13 cellular contexts compared by ENCODE assay signal in the genomic region with DNA sequence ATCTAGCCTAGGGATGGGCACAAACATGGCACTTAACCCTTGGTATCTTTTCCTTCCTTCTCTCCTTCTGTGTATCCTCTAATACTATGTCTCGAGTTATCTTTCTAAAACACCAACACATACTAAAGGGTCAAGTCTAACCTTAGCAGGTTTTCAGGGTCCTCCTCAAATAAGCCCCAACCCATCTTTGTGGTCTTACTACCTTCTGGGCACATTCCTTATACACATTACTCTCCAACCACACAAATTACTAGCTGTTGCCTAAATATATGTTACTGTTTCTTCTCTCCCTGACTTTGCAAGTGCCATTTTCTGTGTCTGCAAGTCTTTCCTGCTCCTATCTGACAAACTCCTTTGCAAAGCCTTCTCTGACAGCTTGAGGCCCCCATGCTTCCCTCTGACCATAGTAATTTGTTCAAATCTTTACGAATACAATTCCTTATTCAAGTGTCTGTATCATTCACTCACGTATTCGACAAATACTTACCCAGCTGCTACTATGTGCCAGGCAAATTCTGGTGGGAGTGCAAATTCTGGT. TPM values are rescaled to one million over a fixed set of nuclear protein-coding genes. Genes with fewer than 3 reads are reported as not detected.
DNase-seq lines count a peak whose midpoint lies in the region; ATAC-seq and TF ChIP-seq lines count a peak whose summit lies in the region.
"Had no signal": no experiment of that assay in that cellular context is flagged by ENCODE, and none has a peak within 500 bp of the region (broad histone marks: within the 10 kb centered on the region; RNA-seq: fewer than 3 reads in every experiment).

No MANE protein-coding gene starts in this region.

- H4K20me1 ChIP-seq in SK-N-SH (ENCODE audit: insufficient read depth) = no peaks in the 10 kb centered on the region

- H3K4me3 ChIP-seq in SK-N-SH (ENCODE audit: low read depth in 2 of 2, low read length in 1 of 2) (no peak overlapping the region), upper lobe of right lung (no peak overlapping the region), WERI-Rb-1 (ENCODE audit: low read depth, low read length) (no peak overlapping the region), coronary artery (no peak overlapping the region)
- H3K4me3 ChIP-seq: esophagus muscularis mucosa had no signal

- H3K79me2 ChIP-seq in SK-N-SH (ENCODE audit: insufficient read depth) = no peaks in the 10 kb centered on the region

- H3K4me2 ChIP-seq in SK-N-SH = peak overlapping the region; percentile 27; the same call in 1 of the 2 replicates

- no peaks in the 10 kb centered on the region for H3K9me2 ChIP-seq in SK-N-SH

- H3K4me1 ChIP-seq in SK-N-SH (ENCODE audit: control insufficient read depth in 1 of 2, insufficient read depth in 2 of 2, low read depth in 1 of 2, low read length in 1 of 2) (peaks cover 3 to 34% of the 10 kb centered on the region in 2 experiments; a peak in 3 of 4 replicates), upper lobe of right lung (peaks cover 19% of the 10 kb centered on the region)

- no peak for TF ChIP-seq EP300 in SK-N-SH (IDR thresholded peaks at IDR 0.05; ENCODE audit: borderline replicate concordance in 1 of 2, low read depth in 1 of 2, low read length in 1 of 2)

- intact Hi-C loops in upper lobe of right lung (cut with DNase I) = no loop called here

- H3K36me3 Mint-ChIP-seq in stimulated activated naive CD8-positive, alpha-beta T cell treated with anti-CD3 and anti-CD28 coated beads, Interleukin-15, Interleukin-2, amounts not matched to agents 100 ng/mL and 50 ng/mL, for 24 hours (ENCODE audit: low read depth) = no peaks in the 10 kb centered on the region
- H3K36me3 Mint-ChIP-seq in mesothelial cell of epicardium = no peaks in the 10 kb centered on the region

- peaks cover 54% of the 10 kb centered on the region for H3K4me1 Mint-ChIP-seq in stimulated activated naive CD8-positive, alpha-beta T cell treated with anti-CD3 and anti-CD28 coated beads, Interleukin-15, Interleukin-2, amounts not matched to agents 100 ng/mL and 50 ng/mL, for 24 hours (ENCODE audit: low read depth)
- peaks cover 24% of the 10 kb centered on the region for H3K4me1 Mint-ChIP-seq in mesothelial cell of epicardium

- H2AFZ ChIP-seq in SK-N-SH (ENCODE audit: low read depth) = peak overlapping the region; percentile 76

- TF ChIP-seq CTCF in SK-N-SH (IDR thresholded peaks at IDR 0.05) = no peak
- TF ChIP-seq CTCF in mesothelial cell of epicardium (IDR thresholded peaks at IDR 0.05; ENCODE audit: unreplicated experiment) = no peak
- TF ChIP-seq CTCF in upper lobe of right lung (IDR thresholded peaks at IDR 0.05) = no peak
- TF ChIP-seq CTCF in WERI-Rb-1 (IDR thresholded peaks at IDR 0.05; ENCODE audit: low read depth, low read length) = no peak
- no peak for TF ChIP-seq CTCF in coronary artery (IDR thresholded peaks at IDR 0.05)

- no peaks in the 10 kb centered on the region for H3K36me3 ChIP-seq in SK-N-SH (replicated peaks in 1 of 2; ENCODE audit: control insufficient read depth in 1 of 2, insufficient read depth in 2 of 2, low read length in 1 of 2)
- no peaks in the 10 kb centered on the region for H3K36me3 ChIP-seq in upper lobe of right lung
- no peaks in the 10 kb centered on the region for H3K36me3 ChIP-seq in WERI-Rb-1
- H3K36me3 ChIP-seq: esophagus muscularis mucosa had no signal

- no peaks in the 10 kb centered on the region for H3K27me3 Mint-ChIP-seq in stimulated activated naive CD8-positive, alpha-beta T cell treated with anti-CD3 and anti-CD28 coated beads, Interleukin-15, Interleukin-2, amounts not matched to agents 100 ng/mL and 50 ng/mL, for 24 hours
- H3K27me3 Mint-ChIP-seq in mesothelial cell of epicardium (ENCODE audit: low read depth) = no peaks in the 10 kb centered on the region
- H3K27me3 Mint-ChIP-seq: activated naive CD8-positive, alpha-beta T cell treated with anti-CD3 and anti-CD28 coated beads, Interleukin-2, amount 10 ng/mL, durations not matched to agents 7 days and 5 days had no signal

- H3K27ac ChIP-seq in SK-N-SH (ENCODE audit: low read depth in 2 of 2, low read length in 1 of 2) (peak overlapping the region; percentile 85 to 93), upper lobe of right lung (peak overlapping the region; percentile 55), WERI-Rb-1 (no peak overlapping the region), coronary artery (peak overlapping the region in 1 of 2 donors; percentile 22)

- POLR2A ChIA-PET in SK-N-SH (lab: Yijun Ruan, JAX) = interaction anchor here (0.6 kb wide), 1 partner anchor 14 kb away, joined by 3 read pairs; no protein-coding TSS in a partner anchor

- no peaks in the 10 kb centered on the region for H3K9me3 ChIP-seq in SK-N-SH
- no peaks in the 10 kb centered on the region for H3K9me3 ChIP-seq in upper lobe of right lung
- no peaks in the 10 kb centered on the region for H3K9me3 ChIP-seq in WERI-Rb-1 (ENCODE audit: severe bottlenecking)
- H3K9me3 ChIP-seq: esophagus muscularis mucosa had no signal

- H3K27ac Mint-ChIP-seq in stimulated activated naive CD8-positive, alpha-beta T cell treated with anti-CD3 and anti-CD28 coated beads, Interleukin-15, Interleukin-2, amounts not matched to agents 100 ng/mL and 50 ng/mL, for 24 hours = peak overlapping the region; percentile 6
- peak overlapping the region; percentile 70 for H3K27ac Mint-ChIP-seq in mesothelial cell of epicardium
- H3K27ac Mint-ChIP-seq: activated naive CD8-positive, alpha-beta T cell treated with anti-CD3 and anti-CD28 coated beads, Interleukin-2, amount 10 ng/mL, durations not matched to agents 7 days and 5 days had no signal

- H3K9ac ChIP-seq in SK-N-SH = peak overlapping the region; percentile 30; the same call in 1 of the 2 replicates

- H3K4me3 Mint-ChIP-seq in stimulated activated naive CD8-positive, alpha-beta T cell treated with anti-CD3 and anti-CD28 coated beads, Interleukin-15, Interleukin-2, amounts not matched to agents 100 ng/mL and 50 ng/mL, for 24 hours = no peak overlapping the region
- H3K4me3 Mint-ChIP-seq in mesothelial cell of epicardium = no peak overlapping the region

- no peak for ATAC-seq in stimulated activated naive CD8-positive, alpha-beta T cell treated with anti-CD3 and anti-CD28 coated beads, Interleukin-15, Interleukin-2, amounts not matched to agents 100 U/mL and 50 U/mL, for 24 hours
- no peak for ATAC-seq in upper lobe of right lung

- no peak for TF ChIP-seq RAD21 in SK-N-SH (IDR thresholded peaks at IDR 0.05; ENCODE audit: low read length)

- WGBS in SK-N-SH (ENCODE audit: low lambda C conversion rate) = 94% methylated on average over 4 of the region's 4 CpGs

- CTCF ChIA-PET in SK-N-SH (lab: Yijun Ruan, JAX) = interaction anchor here (0.9 to 1.7 kb wide), 3 partner anchors 9 to 11 kb away, joined by 3 to 4 read pairs (median 3); no protein-coding TSS in a partner anchor

- no peak for DNase-seq in stimulated activated naive CD8-positive, alpha-beta T cell treated with anti-CD3 and anti-CD28 coated beads, Interleukin-15, Interleukin-2, amounts not matched to agents 100 U/mL and 50 U/mL, for 24 hours
- no peak for DNase-seq in SK-N-SH
- DNase-seq in mesothelial cell of epicardium (ENCODE audit: low spot score in 2 of 2, unreplicated experiment in 2 of 2) = no peak
- no peak for DNase-seq in upper lobe of right lung
- no peak for DNase-seq in SKM-1 treated with dmso at 0.1 percent for 144 hours (lab: John Stamatoyannopoulos, UW; ENCODE audit: unreplicated experiment)
- DNase-seq in WERI-Rb-1 = no peak
- no peak for DNase-seq in coronary artery (ENCODE audit: low spot score)
- DNase-seq: activated CD4-positive, alpha-beta T cell treated with anti-CD3 and anti-CD28 coated beads, Interleukin-2, amount 50 U/mL, for 1 hour; activated naive CD8-positive, alpha-beta T cell treated with anti-CD3 and anti-CD28 coated beads, Interleukin-2, amount 10 ng/mL, durations not matched to agents 7 days and 5 days; midbrain; NCI-H146 had no signal

- no peaks in the 10 kb centered on the region for H3K9me3 Mint-ChIP-seq in stimulated activated naive CD8-positive, alpha-beta T cell treated with anti-CD3 and anti-CD28 coated beads, Interleukin-15, Interleukin-2, amounts not matched to agents 100 ng/mL and 50 ng/mL, for 24 hours
- peaks cover 10% of the 10 kb centered on the region for H3K9me3 Mint-ChIP-seq in mesothelial cell of epicardium
- H3K9me3 Mint-ChIP-seq: activated naive CD8-positive, alpha-beta T cell treated with anti-CD3 and anti-CD28 coated beads, Interleukin-2, amount 10 ng/mL, durations not matched to agents 7 days and 5 days had no signal

- peaks cover 40% of the 10 kb centered on the region for H3F3A ChIP-seq in SK-N-SH (replicated peaks; ENCODE audit: insufficient read depth)

- H3K27me3 ChIP-seq in SK-N-SH (ENCODE audit: insufficient read depth) (no peaks in the 10 kb centered on the region), upper lobe of right lung (no peaks in the 10 kb centered on the region), WERI-Rb-1 (ENCODE audit: insufficient read depth, low read depth, severe bottlenecking) (no peaks in the 10 kb centered on the region)

TF ChIP-seq in SK-N-SH, 30 proteins besides CTCF, POLR2A, EP300 and RAD21 (continues in another document):
- no peak for TF ChIP-seq NRF1 (IDR thresholded peaks at IDR 0.05; ENCODE audit: low read depth, low read length)
- TF ChIP-seq, protein P1, sequence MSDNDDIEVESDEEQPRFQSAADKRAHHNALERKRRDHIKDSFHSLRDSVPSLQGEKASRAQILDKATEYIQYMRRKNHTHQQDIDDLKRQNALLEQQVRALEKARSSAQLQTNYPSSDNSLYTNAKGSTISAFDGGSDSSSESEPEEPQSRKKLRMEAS (IDR thresholded peaks at IDR 0.05; ENCODE audit: low read depth) = no peak
- TF ChIP-seq RCOR1 (IDR thresholded peaks at IDR 0.05; ENCODE audit: low read length) = no peak
- no peak for TF ChIP-seq TCF12 (IDR thresholded peaks at IDR 0.05)
- TF ChIP-seq TAF1 (IDR thresholded peaks at IDR 0.05; ENCODE audit: borderline replicate concordance, low read depth, low read length) = no peak
- no peak for TF ChIP-seq GABPA (IDR thresholded peaks at IDR 0.05; ENCODE audit: low read depth)
- no peak for TF ChIP-seq EZH2phosphoT487 (IDR thresholded peaks at IDR 0.05; ENCODE audit: borderline replicate concordance, low read depth)
- TF ChIP-seq ELF1 (IDR thresholded peaks at IDR 0.05) = no peak

RNA-seq across cellular contexts. Expression of gene NUP160, which starts 15.8 kb away (rescaled TPM):
- 19.3 and 27.1 TPM in 2 replicates for polyA plus RNA-seq in SK-N-SH (2012; rRNA removed)
- 20.6 and 22.0 TPM in 2 replicates for polyA plus RNA-seq in SK-N-SH (2012; cell fraction: cytosol; rRNA removed)
- 21.9 and 41.5 TPM in 2 replicates for polyA plus RNA-seq in SK-N-SH (2012; cell fraction: nucleus; rRNA removed)
- total RNA-seq in mesothelial cell of epicardium = 61.9 to 66.5 TPM (median 64.2 TPM) in 3 replicates
- total RNA-seq in upper lobe of right lung = 40.4 TPM
